In genomic region chr7:20543565-20543964, GRCh38 we compare ENCODE assay signal across 20 cellular contexts.
DNase-seq lines count a peak whose midpoint lies in the region; ATAC-seq and TF ChIP-seq lines count a peak whose summit lies in the region.
"Had no signal": no experiment of that assay in that cellular context is flagged by ENCODE, and none has a peak within 500 bp of the region (broad histone marks: within the 10 kb centered on the region; RNA-seq: fewer than 3 reads in every experiment).

No MANE protein-coding gene starts in this region.

- CTCF ChIA-PET in mammary epithelial cell (lab: Charles Lee; ENCODE audit: low non-redundant PET), result no interaction called here

- no peak for DNase-seq in mammary epithelial cell
- DNase-seq in breast epithelium (ENCODE audit: low spot score in 2 of 2), result no peak
- peak; percentile 83 for DNase-seq in SK-N-MC (ENCODE audit: low read depth, low spot score)
- no peak for DNase-seq in sciatic nerve (ENCODE audit: low spot score)
- no peak for DNase-seq in glomerular visceral epithelial cell (ENCODE audit: extremely low spot score)
- no peak for DNase-seq in NCI-H82 (lab: John Stamatoyannopoulos, UW)
- DNase-seq: 8988T; ACHN; AML-193; BE2C; Calu3; CD4-positive, alpha-beta T cell; COR-L47; DMS153; DND-41; H9 had no signal

- intact Hi-C loops in mammary epithelial cell (cut with micrococcal nuclease) (no loop called here), breast epithelium (cut with DNase I; ENCODE audit: low total_unique reads) (no loop called here), sciatic nerve (cut with DNase I) (no loop called here)

- H3K27ac ChIP-seq in mammary epithelial cell (ENCODE audit: insufficient read depth, low read depth, low read length) (no peak overlapping the region), breast epithelium (no peak overlapping the region), SK-N-MC (peak overlapping the region; percentile 85)
- H3K27ac ChIP-seq: A549 had no signal

- peak overlapping the region; percentile 64 for H3K4me2 ChIP-seq in mammary epithelial cell (ENCODE audit: insufficient read depth, low read depth, low read length)
- H3K4me2 ChIP-seq: A549 had no signal

- BruUV-seq in mammary epithelial cell (replicated peaks; lab: Mats Ljungman, UMichigan), result no TSS peak

- dilution Hi-C loops in mammary epithelial cell (cut with HindIII; ENCODE audit: low sequenced_read_pairs), result no loop called here

- H3K4me1 ChIP-seq in mammary epithelial cell (ENCODE audit: insufficient read depth, low read length) (peaks cover 21% of the 10 kb centered on the region), breast epithelium (no peaks in the 10 kb centered on the region)
- H3K4me1 ChIP-seq: A549 had no signal

- no peaks in the 10 kb centered on the region for H3K79me2 ChIP-seq in mammary epithelial cell (ENCODE audit: insufficient read depth, low read length)

- WGBS in mammary epithelial cell (ENCODE audit: low coverage, missing lambda C conversion rate), result 69% methylated on average over 1 of the region's 1 CpG

- no peak overlapping the region for H3K9ac ChIP-seq in mammary epithelial cell (ENCODE audit: insufficient read depth, low read length)
- no peak overlapping the region for H3K9ac ChIP-seq in SK-N-MC (ENCODE audit: insufficient read length)

- ATAC-seq in sciatic nerve, result peak; percentile 20
- ATAC-seq in HG02970 (IDR thresholded peaks at IDR 0.05; ENCODE audit: low FRiP score, unreplicated experiment), result no peak
- ATAC-seq: A549, HCT116 had no signal

- H3K4me3 ChIP-seq in mammary epithelial cell (replicated peaks in 1 of 3; ENCODE audit: insufficient read depth in 1 of 3, low read depth in 2 of 3, low read length in 3 of 3) (no peak overlapping the region), breast epithelium (no peak overlapping the region), SK-N-MC (peak overlapping the region; percentile 41; the same call in 1 of the 2 replicates)
- H3K4me3 ChIP-seq: A549; BLaER1 treated with 17β-estradiol and CSF1 and Interleukin-3, amounts not matched to agents 10 nM and 100 nM had no signal

- no peaks in the 10 kb centered on the region for H3K27me3 ChIP-seq in mammary epithelial cell (ENCODE audit: insufficient read depth, low read length)
- no peaks in the 10 kb centered on the region for H3K27me3 ChIP-seq in breast epithelium
- H3K27me3 ChIP-seq: BE2C; BLaER1 treated with 17β-estradiol and CSF1 and Interleukin-3, amounts not matched to agents 10 nM and 100 nM had no signal

- H3K36me3 ChIP-seq in mammary epithelial cell (ENCODE audit: insufficient read depth, low read length) (no peaks in the 10 kb centered on the region), breast epithelium (no peaks in the 10 kb centered on the region), SK-N-MC (ENCODE audit: insufficient read depth, low read length) (no peaks in the 10 kb centered on the region)
- H3K36me3 ChIP-seq: BE2C; BLaER1 treated with 17β-estradiol and CSF1 and Interleukin-3, amounts not matched to agents 10 nM and 100 nM had no signal

- no peak for TF ChIP-seq CTCF in mammary epithelial cell (conservative IDR thresholded peaks at IDR 0.05 in 1 of 2, IDR thresholded peaks at IDR 0.05 in 1 of 2; ENCODE audit: extremely low read depth in 1 of 2, insufficient read depth in 1 of 2, low read depth in 1 of 2, low read length in 2 of 2)
- no peak for TF ChIP-seq CTCF in breast epithelium (IDR thresholded peaks at IDR 0.05)

- H3K9me3 ChIP-seq in mammary epithelial cell (replicated peaks; ENCODE audit: insufficient read depth, low read length), result no peaks in the 10 kb centered on the region
- no peaks in the 10 kb centered on the region for H3K9me3 ChIP-seq in breast epithelium
- H3K9me3 ChIP-seq in SK-N-MC (ENCODE audit: low read depth, low read length), result no peaks in the 10 kb centered on the region
- H3K9me3 ChIP-seq: A549, BE2C had no signal

- no peak for TF ChIP-seq POLR2A in breast epithelium (IDR thresholded peaks at IDR 0.05)

- H4K20me1 ChIP-seq in mammary epithelial cell (ENCODE audit: insufficient read depth, low read length), result no peaks in the 10 kb centered on the region
- H4K20me1 ChIP-seq: BLaER1 treated with 17β-estradiol and CSF1 and Interleukin-3, amounts not matched to agents 10 nM and 100 nM had no signal

- H2AFZ ChIP-seq in mammary epithelial cell (ENCODE audit: low read depth, low read length), result peak overlapping the region; percentile 44

- in situ Hi-C loops in mammary epithelial cell (cut with MboI; ENCODE audit: low sequenced_read_pairs in 2 of 2), result no loop called here
